Comparison of ENCODE assay signal across 9 cellular contexts in genomic region chr3:10602769-10603768, GRCh38.
A peak's percentile ranks its signal among the peaks of the same experiment; 100 is the strongest.
DNase-seq lines count a peak whose midpoint lies in the region; ATAC-seq and TF ChIP-seq lines count a peak whose summit lies in the region.
"Had no signal": no experiment of that assay in that cellular context is flagged by ENCODE, and none has a peak within 500 bp of the region (broad histone marks: within the 10 kb centered on the region; RNA-seq: fewer than 3 reads in every experiment).

No MANE protein-coding gene starts in this region.

- no peaks in the 10 kb centered on the region for H4K20me1 ChIP-seq in neural cell (ENCODE audit: insufficient read depth)

- peak overlapping the region; percentile 56 for H3K4me3 ChIP-seq in neural cell (ENCODE audit: low read length)

- H3K9me2 ChIP-seq in neural cell (ENCODE audit: insufficient read depth, low read length) = no peaks in the 10 kb centered on the region

- H3F3A ChIP-seq in neural cell (ENCODE audit: insufficient read depth, low read length, poor library complexity, severe bottlenecking) = no peaks in the 10 kb centered on the region

- H3K79me2 ChIP-seq in neural cell (replicated peaks; ENCODE audit: insufficient read depth, low read length) = no peaks in the 10 kb centered on the region

- H3K27me3 ChIP-seq in neural cell (ENCODE audit: insufficient read depth, low read depth, low read length) = no peaks in the 10 kb centered on the region

- peak; percentile 98 for TF ChIP-seq EP300 in neural cell (conservative IDR thresholded peaks at IDR 0.05; ENCODE audit: poor library complexity, severe bottlenecking)

- peak overlapping the region; percentile 74 for H3K4me2 ChIP-seq in neural cell (ENCODE audit: low read length)

- TF ChIP-seq RAD21 in neural cell (conservative IDR thresholded peaks at IDR 0.05) = peak; percentile 59

- H2AFZ ChIP-seq in neural cell (ENCODE audit: low read depth, low read length) = no peak overlapping the region

- H3K36me3 ChIP-seq in neural cell (ENCODE audit: insufficient read depth, low read length) = no peaks in the 10 kb centered on the region

- peak; percentile 22 for DNase-seq in CD1c-positive myeloid dendritic cell (ENCODE audit: extremely low spot score)
- DNase-seq in activated CD8-positive, alpha-beta memory T cell treated with anti-CD3 and anti-CD28 coated beads, Interleukin-2, amount 50 U/mL, for 1 hour (ENCODE audit: extremely low read depth) = peak; percentile 11
- no peak for DNase-seq in AG08395 (ENCODE audit: low spot score)

- H3K9me3 ChIP-seq in neural cell (ENCODE audit: low read length) = no peaks in the 10 kb centered on the region

- peak overlapping the region; percentile 98 for H3K27ac ChIP-seq in neural cell (ENCODE audit: low read length)
- H3K27ac ChIP-seq: C4-2B had no signal

- ATAC-seq in HG03469 (IDR thresholded peaks at IDR 0.05; ENCODE audit: unreplicated experiment) = peak; percentile 50
- ATAC-seq in GM18907 (IDR thresholded peaks at IDR 0.05; ENCODE audit: unreplicated experiment) = no peak
- no peak for ATAC-seq in HG02981 (IDR thresholded peaks at IDR 0.05; ENCODE audit: unreplicated experiment)
- no peak for ATAC-seq in GM21360 (IDR thresholded peaks at IDR 0.05; ENCODE audit: unreplicated experiment)

- H3K9ac ChIP-seq in neural cell (ENCODE audit: low read length) = peak overlapping the region; percentile 72

- TF ChIP-seq CTCF in neural cell (IDR thresholded peaks at IDR 0.05; ENCODE audit: poor library complexity, severe bottlenecking) = no peak

TF ChIP-seq in neural cell, 6 proteins besides CTCF, POLR2A, EP300 and RAD21:
- TF ChIP-seq SMC3 (conservative IDR thresholded peaks at IDR 0.05; ENCODE audit: poor library complexity) = peak; percentile 56
- TF ChIP-seq REST (IDR thresholded peaks at IDR 0.05; ENCODE audit: borderline replicate concordance) = peak; percentile 71
- TF ChIP-seq POLR2AphosphoS5 (IDR thresholded peaks at IDR 0.05) = peak; percentile 83
- no peak for TF ChIP-seq MXI1 (conservative IDR thresholded peaks at IDR 0.05; ENCODE audit: poor library complexity, severe bottlenecking)
